35 cellular contexts compared by ENCODE assay signal in genomic region chr6:140283197-140283596, GRCh38.
"Had no signal": no experiment of that assay in that cellular context is flagged by ENCODE, and none has a peak within 500 bp of the region (broad histone marks: within the 10 kb centered on the region; RNA-seq: fewer than 3 reads in every experiment).

No MANE protein-coding gene starts in this region.

- DNase-seq: activated CD4-positive, alpha-beta memory T cell treated with anti-CD3 and anti-CD28 coated beads for 36 hours; activated CD4-positive, alpha-beta T cell treated with anti-CD3 and anti-CD28 coated beads for 36 hours; activated CD4-positive, alpha-beta T cell treated with anti-CD3 and anti-CD28 coated beads, Interleukin-2, amount 10 ng/mL, durations not matched to agents 24 days and 14 days; activated CD4-positive, CD25-positive, alpha-beta regulatory T cell; activated CD4-positive, CD25-positive, alpha-beta regulatory T cell treated with anti-CD3 and anti-CD28 coated beads, Interleukin-2, amount 50 U/mL, for 72 hours; activated CD8-positive, alpha-beta memory T cell treated with anti-CD3 and anti-CD28 coated beads, Interleukin-2, amount 10 ng/mL, durations not matched to agents 7 days and 5 days; activated CD8-positive, alpha-beta memory T cell treated with anti-CD3 and anti-CD28 coated beads, Interleukin-2, amount 50 U/mL, for 4 hours; activated CD8-positive, alpha-beta T cell treated with anti-CD3 and anti-CD28 coated beads, Interleukin-2, amount 10 ng/mL, durations not matched to agents 7 days and 5 days; activated effector memory CD4-positive, alpha-beta T cell treated with anti-CD3 and anti-CD28 coated beads, Interleukin-2, amount 50 U/mL, for 16 hours; activated naive CD4-positive, alpha-beta T cell treated with anti-CD3 and anti-CD28 coated beads for 36 hours; activated naive CD8-positive, alpha-beta T cell treated with anti-CD3 and anti-CD28 coated beads for 36 hours; activated naive CD8-positive, alpha-beta T cell treated with anti-CD3 and anti-CD28 coated beads, Interleukin-2, amount 50 U/mL, for 24 hours; activated T-cell treated with anti-CD3 and anti-CD28 coated beads, Interleukin-2, amount 50 U/mL, for 1 hour; activated T-cell treated with anti-CD3 and anti-CD28 coated beads, Interleukin-2, amount 50 U/mL, for 48 hours; adrenal gland; amygdala; aorta; central memory CD4-positive, alpha-beta T cell; cerebellar nuclear complex; colonic mucosa; effector memory CD4-positive, alpha-beta T cell; endodermal cell; foreskin fibroblast; gastrocnemius medialis; heart right ventricle; T-helper 1 cell; T-helper 17 cell had no signal

- H3K4me1 ChIP-seq: adrenal gland, breast epithelium, colonic mucosa had no signal

- H3K9me3 ChIP-seq: adrenal gland, breast epithelium, colonic mucosa, gastrocnemius medialis, heart right ventricle had no signal

- H3K36me3 Mint-ChIP-seq: activated CD4-positive, alpha-beta memory T cell treated with anti-CD3 and anti-CD28 coated beads for 36 hours; activated CD8-positive, alpha-beta memory T cell treated with anti-CD3 and anti-CD28 coated beads, Interleukin-2, amount 10 ng/mL, durations not matched to agents 7 days and 5 days; activated naive CD4-positive, alpha-beta T cell treated with anti-CD3 and anti-CD28 coated beads, Interleukin-2, amount 50 U/mL, for 24 hours; activated naive CD8-positive, alpha-beta T cell treated with anti-CD3 and anti-CD28 coated beads for 36 hours; brain had no signal

- H3K27ac ChIP-seq: adrenal gland, cardiac muscle cell, colonic mucosa, gastrocnemius medialis, heart right ventricle had no signal

- H3K4me1 Mint-ChIP-seq: activated CD4-positive, alpha-beta T cell treated with anti-CD3 and anti-CD28 coated beads for 36 hours; activated CD4-positive, alpha-beta T cell treated with anti-CD3 and anti-CD28 coated beads, Interleukin-2, amount 10 ng/mL, durations not matched to agents 24 days and 14 days; activated CD8-positive, alpha-beta memory T cell treated with anti-CD3 and anti-CD28 coated beads, Interleukin-2, amount 10 ng/mL, durations not matched to agents 7 days and 5 days; activated naive CD4-positive, alpha-beta T cell treated with anti-CD3 and anti-CD28 coated beads, Interleukin-2, amount 50 U/mL, for 24 hours; activated naive CD8-positive, alpha-beta T cell treated with anti-CD3 and anti-CD28 coated beads for 36 hours; activated naive CD8-positive, alpha-beta T cell treated with anti-CD3 and anti-CD28 coated beads, Interleukin-2, amount 50 U/mL, for 24 hours; endodermal cell; T-helper 17 cell had no signal

- H3K4me3 Mint-ChIP-seq: activated CD4-positive, alpha-beta memory T cell treated with anti-CD3 and anti-CD28 coated beads for 36 hours; activated CD4-positive, alpha-beta T cell treated with anti-CD3 and anti-CD28 coated beads for 36 hours; activated CD4-positive, alpha-beta T cell treated with anti-CD3 and anti-CD28 coated beads, Interleukin-2, amount 10 ng/mL, durations not matched to agents 24 days and 14 days; activated CD8-positive, alpha-beta memory T cell treated with anti-CD3 and anti-CD28 coated beads, Interleukin-2, amount 10 ng/mL, durations not matched to agents 7 days and 5 days; activated CD8-positive, alpha-beta T cell treated with anti-CD3 and anti-CD28 coated beads, Interleukin-2, amount 10 ng/mL, durations not matched to agents 7 days and 5 days; activated naive CD4-positive, alpha-beta T cell treated with anti-CD3 and anti-CD28 coated beads for 36 hours; activated naive CD4-positive, alpha-beta T cell treated with anti-CD3 and anti-CD28 coated beads, Interleukin-2, amount 50 U/mL, for 24 hours; activated naive CD8-positive, alpha-beta T cell treated with anti-CD3 and anti-CD28 coated beads for 36 hours; activated naive CD8-positive, alpha-beta T cell treated with anti-CD3 and anti-CD28 coated beads, Interleukin-2, amount 50 U/mL, for 24 hours; activated T-helper 1 cell treated with anti-CD3 and anti-CD28 coated beads, Interleukin-12 subunit alpha, Interleukin-12 subunit beta, Interleukin-2, Interleukin-4 antibody, amounts not matched to agents 30 ng/mL and 10 ng/mL and 1 ng/mL, durations not matched to agents 14 hours and 24 hours and 36 hours; brain; endodermal cell; T-helper 17 cell; T-helper 2 cell treated with Interferon-gamma antibody and Interleukin-4, amounts not matched to agents 5 μg/mL and 100 μg/mL, for 36 hours had no signal

- H3K36me3 ChIP-seq: adrenal gland, breast epithelium, cardiac muscle cell, colonic mucosa, gastrocnemius medialis, heart right ventricle had no signal

- H3K27me3 Mint-ChIP-seq: activated CD8-positive, alpha-beta memory T cell treated with anti-CD3 and anti-CD28 coated beads, Interleukin-2, amount 10 ng/mL, durations not matched to agents 7 days and 5 days; brain had no signal

- ATAC-seq: activated CD4-positive, alpha-beta T cell treated with anti-CD3 and anti-CD28 coated beads for 36 hours; activated CD8-positive, alpha-beta memory T cell treated with anti-CD3 and anti-CD28 coated beads, Interleukin-2, amount 10 ng/mL, durations not matched to agents 7 days and 5 days; activated CD8-positive, alpha-beta T cell treated with anti-CD3 and anti-CD28 coated beads, Interleukin-2, amount 10 ng/mL, durations not matched to agents 7 days and 5 days; activated naive CD8-positive, alpha-beta T cell treated with anti-CD3 and anti-CD28 coated beads, Interleukin-2, amount 50 U/mL, for 24 hours; esophagus mucosa; gastrocnemius medialis; heart right ventricle; T-helper 17 cell had no signal

- H3K9me3 Mint-ChIP-seq: activated CD4-positive, alpha-beta memory T cell treated with anti-CD3 and anti-CD28 coated beads for 36 hours; activated CD4-positive, alpha-beta T cell treated with anti-CD3 and anti-CD28 coated beads, Interleukin-2, amount 10 ng/mL, durations not matched to agents 24 days and 14 days; activated naive CD4-positive, alpha-beta T cell treated with anti-CD3 and anti-CD28 coated beads for 36 hours; activated naive CD4-positive, alpha-beta T cell treated with anti-CD3 and anti-CD28 coated beads, Interleukin-2, amount 50 U/mL, for 24 hours; activated naive CD8-positive, alpha-beta T cell treated with anti-CD3 and anti-CD28 coated beads for 36 hours; activated naive CD8-positive, alpha-beta T cell treated with anti-CD3 and anti-CD28 coated beads, Interleukin-2, amount 50 U/mL, for 24 hours; activated T-helper 1 cell treated with anti-CD3 and anti-CD28 coated beads, Interleukin-12 subunit alpha, Interleukin-12 subunit beta, Interleukin-2, Interleukin-4 antibody, amounts not matched to agents 30 ng/mL and 10 ng/mL and 1 ng/mL, durations not matched to agents 14 hours and 24 hours and 36 hours; activated T-helper 2 cell treated with anti-CD3 and anti-CD28 coated beads, Interferon-gamma antibody, Interleukin-2, Interleukin-4, amounts not matched to agents 10 μg/mL and 5 μg/mL and 100 μg/mL, durations not matched to agents 14 hours and 24 hours and 36 hours; brain; endodermal cell; T-helper 2 cell treated with Interferon-gamma antibody and Interleukin-4, amounts not matched to agents 5 μg/mL and 100 μg/mL, for 36 hours had no signal

- H3K27me3 ChIP-seq: adrenal gland, breast epithelium, cardiac muscle cell, colonic mucosa, gastrocnemius medialis, heart right ventricle had no signal

- H3K4me3 ChIP-seq: adrenal gland, breast epithelium, cardiac muscle cell, colonic mucosa, gastrocnemius medialis, heart right ventricle had no signal

- H3K27ac Mint-ChIP-seq: activated CD4-positive, alpha-beta memory T cell treated with anti-CD3 and anti-CD28 coated beads for 36 hours; activated CD4-positive, alpha-beta T cell treated with anti-CD3 and anti-CD28 coated beads for 36 hours; activated CD4-positive, alpha-beta T cell treated with anti-CD3 and anti-CD28 coated beads, Interleukin-2, amount 10 ng/mL, durations not matched to agents 24 days and 14 days; activated CD8-positive, alpha-beta memory T cell treated with anti-CD3 and anti-CD28 coated beads, Interleukin-2, amount 10 ng/mL, durations not matched to agents 7 days and 5 days; activated CD8-positive, alpha-beta T cell treated with anti-CD3 and anti-CD28 coated beads, Interleukin-2, amount 10 ng/mL, durations not matched to agents 7 days and 5 days; activated naive CD4-positive, alpha-beta T cell treated with anti-CD3 and anti-CD28 coated beads for 36 hours; activated naive CD4-positive, alpha-beta T cell treated with anti-CD3 and anti-CD28 coated beads, Interleukin-2, amount 50 U/mL, for 24 hours; activated naive CD8-positive, alpha-beta T cell treated with anti-CD3 and anti-CD28 coated beads for 36 hours; activated naive CD8-positive, alpha-beta T cell treated with anti-CD3 and anti-CD28 coated beads, Interleukin-2, amount 50 U/mL, for 24 hours; activated T-helper 1 cell treated with anti-CD3 and anti-CD28 coated beads, Interleukin-12 subunit alpha, Interleukin-12 subunit beta, Interleukin-2, Interleukin-4 antibody, amounts not matched to agents 30 ng/mL and 10 ng/mL and 1 ng/mL, durations not matched to agents 14 hours and 24 hours and 36 hours; activated T-helper 2 cell treated with anti-CD3 and anti-CD28 coated beads, Interferon-gamma antibody, Interleukin-2, Interleukin-4, amounts not matched to agents 10 μg/mL and 5 μg/mL and 100 μg/mL, durations not matched to agents 14 hours and 24 hours and 36 hours; brain; endodermal cell; T-helper 17 cell; T-helper 2 cell treated with Interferon-gamma antibody and Interleukin-4, amounts not matched to agents 5 μg/mL and 100 μg/mL, for 36 hours had no signal
